ENCODE assay signal across 14 cellular contexts in genomic region chr3:113002676-113003075, GRCh38. TPM values are rescaled to one million over a fixed set of nuclear protein-coding genes. Genes with fewer than 3 reads are reported as not detected.
DNase-seq lines count a peak whose midpoint lies in the region; ATAC-seq, FAIRE-seq and TF ChIP-seq lines count a peak whose summit lies in the region.
"Had no signal": no experiment of that assay in that cellular context is flagged by ENCODE, and none has a peak within 500 bp of the region (broad histone marks: within the 10 kb centered on the region; RNA-seq: fewer than 3 reads in every experiment).

No MANE protein-coding gene starts in this region.

- H3K9me3 ChIP-seq in cardiac muscle cell (ENCODE audit: low read depth) (no peaks in the 10 kb centered on the region), keratinocyte (ENCODE audit: control insufficient read depth, low read depth, low read length) (no peaks in the 10 kb centered on the region)

- ATAC-seq in left ventricle myocardium superior (no peak), GM21529 (IDR thresholded peaks at IDR 0.05; ENCODE audit: unreplicated experiment) (no peak)

- no peaks in the 10 kb centered on the region for H3K27me3 ChIP-seq in cardiac muscle cell
- H3K27me3 ChIP-seq in keratinocyte (ENCODE audit: control insufficient read depth, extremely low read depth, insufficient read depth, low read length): no peaks in the 10 kb centered on the region

- no peaks in the 10 kb centered on the region for H3K9me1 ChIP-seq in keratinocyte (ENCODE audit: control insufficient read depth, extremely low read depth, insufficient read depth, low read length)

- H3K27me3 Mint-ChIP-seq in activated T-cell treated with anti-CD3 and anti-CD28 coated beads, Interleukin-2, amount 50 U/mL, for 24 hours: no peaks in the 10 kb centered on the region

- no peaks in the 10 kb centered on the region for H3K9me3 Mint-ChIP-seq in activated T-cell treated with anti-CD3 and anti-CD28 coated beads, Interleukin-2, amount 50 U/mL, for 24 hours

- H4K20me1 ChIP-seq in keratinocyte (ENCODE audit: control insufficient read depth, extremely low read depth, insufficient read depth, low read length): peaks cover 4% of the 10 kb centered on the region

- peaks cover 4% of the 10 kb centered on the region for H3K79me2 ChIP-seq in keratinocyte (ENCODE audit: control insufficient read depth, insufficient read depth, low read length)

- peak; percentile 51 for FAIRE-seq in keratinocyte (lab: Jason Lieb, UNC)

- H3K4me2 ChIP-seq in keratinocyte (ENCODE audit: control insufficient read depth, extremely low read depth, insufficient read depth, low read depth, low read length): no peak overlapping the region

- no peak overlapping the region for H3K9ac ChIP-seq in keratinocyte (ENCODE audit: control insufficient read depth, extremely low read depth, insufficient read depth, low read length)

- dilution Hi-C loops in keratinocyte (cut with MboI; ENCODE audit: extremely low pct_ligation_motif_present, low sequenced_read_pairs): loop anchor here (10.0 kb wide), 1 partner anchor 358 kb away; the partner anchor contains the start of gene CCDC80

- no peaks in the 10 kb centered on the region for H3K4me1 ChIP-seq in cardiac muscle cell (ENCODE audit: low read depth)
- H3K4me1 ChIP-seq in keratinocyte (ENCODE audit: control insufficient read depth, extremely low read depth, insufficient read depth, low read length): no peaks in the 10 kb centered on the region

- H3K36me3 ChIP-seq in cardiac muscle cell: peaks cover 50% of the 10 kb centered on the region
- H3K36me3 ChIP-seq in keratinocyte (ENCODE audit: control insufficient read depth in 2 of 2, extremely low read depth in 1 of 2, insufficient read depth in 2 of 2, low read length in 2 of 2): peaks cover 10 to 40% of the 10 kb centered on the region in 2 experiments

- TF ChIP-seq CTCF in cardiac muscle cell (IDR thresholded peaks at IDR 0.05; ENCODE audit: low read depth, low read length) (no peak), keratinocyte (optimal IDR thresholded peaks at IDR 0.05 in 1 of 3, IDR thresholded peaks at IDR 0.05 in 1 of 3, conservative IDR thresholded peaks at IDR 0.05 in 1 of 3; ENCODE audit: extremely low read depth in 1 of 3, insufficient read depth in 2 of 3, low read length in 3 of 3) (no peak)

- H3K27ac ChIP-seq in cardiac muscle cell: peak overlapping the region; percentile 16
- no peak overlapping the region for H3K27ac ChIP-seq in keratinocyte (ENCODE audit: control insufficient read depth, insufficient read depth, low read length)

- H2AFZ ChIP-seq in keratinocyte (ENCODE audit: control insufficient read depth, low read length): no peak overlapping the region

- peaks cover 98% of the 10 kb centered on the region for H3K36me3 Mint-ChIP-seq in activated T-cell treated with anti-CD3 and anti-CD28 coated beads, Interleukin-2, amount 50 U/mL, for 24 hours (ENCODE audit: low read depth)

- H3K4me1 Mint-ChIP-seq in activated T-cell treated with anti-CD3 and anti-CD28 coated beads, Interleukin-2, amount 50 U/mL, for 24 hours (ENCODE audit: low read depth): peaks cover 83% of the 10 kb centered on the region

- intact Hi-C loops in left ventricle myocardium superior (cut with micrococcal nuclease): no loop called here

- no peak overlapping the region for H3K4me3 ChIP-seq in cardiac muscle cell
- H3K4me3 ChIP-seq in keratinocyte (ENCODE audit: control insufficient read depth in 2 of 3, extremely low read depth in 1 of 3, insufficient read depth in 2 of 3, low read depth in 1 of 3, low read length in 3 of 3): no peak overlapping the region

- no peak for DNase-seq in cardiac muscle cell (ENCODE audit: low read depth in 1 of 2, low spot score in 1 of 2)
- no peak for DNase-seq in left ventricle myocardium superior
- DNase-seq in activated T-cell treated with anti-CD3 and anti-CD28 coated beads, Interleukin-2, amount 50 U/mL, for 24 hours: peak; percentile 42
- DNase-seq in keratinocyte (ENCODE audit: low read depth, low spot score): no peak
- no peak for DNase-seq in NCI-H2227 (lab: John Stamatoyannopoulos, UW; ENCODE audit: unreplicated experiment)
- DNase-seq in T-helper 9 cell: no peak
- DNase-seq in NCI-H446 treated with DMSO at 0.1 percent for 48 hours (lab: John Stamatoyannopoulos, UW): no peak
- DNase-seq: anterior cingulate cortex, NCI-H1048, NCI-H774, substantia nigra had no signal

- H3K27ac Mint-ChIP-seq in activated T-cell treated with anti-CD3 and anti-CD28 coated beads, Interleukin-2, amount 50 U/mL, for 24 hours: peak overlapping the region; percentile 85

- no peak overlapping the region for H3K4me3 Mint-ChIP-seq in activated T-cell treated with anti-CD3 and anti-CD28 coated beads, Interleukin-2, amount 50 U/mL, for 24 hours

RNA-seq across cellular contexts. Expression of gene GTPBP8, which starts 11.9 kb away (rescaled TPM):
- 34.0 and 61.6 TPM in 2 replicates for total RNA-seq in cardiac muscle cell
- polyA plus RNA-seq in cardiac muscle cell: 20.5 and 21.2 TPM in 2 replicates
- total RNA-seq in left ventricle myocardium superior: 34.6 TPM
- polyA plus RNA-seq in keratinocyte: 13.8 to 18.6 TPM (median 16.9 TPM) in 3 replicates
- polyA plus RNA-seq in keratinocyte (2011; ENCODE audit: low read depth): 2.7 TPM
- polyA plus RNA-seq in keratinocyte (2011; cell fraction: cytosol; rRNA removed): 14.3 and 15.9 TPM in 2 replicates
- 11.3 and 13.1 TPM in 2 replicates for polyA plus RNA-seq in keratinocyte (2011; cell fraction: nucleus; rRNA removed)
- polyA plus RNA-seq in keratinocyte (2012; ENCODE audit: low replicate concordance): 9.9 and 14.7 TPM in 2 replicates
- polyA minus RNA-seq in keratinocyte: 9.7 to 25.7 TPM (median 12.7 TPM) in 3 replicates
- polyA minus RNA-seq in keratinocyte (2011; cell fraction: cytosol; rRNA and poly(A)+ RNA removed): 23.6 TPM
- polyA minus RNA-seq in keratinocyte (2011; cell fraction: nucleus; rRNA and poly(A)+ RNA removed): 6.0 and 6.6 TPM in 2 replicates

RNA-seq across cellular contexts. Expression of gene CD200R1, which starts 27.8 kb away (rescaled TPM):
- total RNA-seq in cardiac muscle cell (0.18 and 0.36 TPM in 2 replicates), left ventricle myocardium superior (0.87 TPM)
- polyA plus RNA-seq in cardiac muscle cell (not detected in 2 replicates), keratinocyte (0.97 to 1.9 TPM (median 1.6 TPM) in 3 replicates)
- polyA plus RNA-seq in keratinocyte (2011; ENCODE audit: low read depth): not detected
- 0.61 and 1.1 TPM in 2 replicates for polyA plus RNA-seq in keratinocyte (2011; cell fraction: cytosol; rRNA removed)
- 1.5 and 1.6 TPM in 2 replicates for polyA plus RNA-seq in keratinocyte (2011; cell fraction: nucleus; rRNA removed)
- polyA plus RNA-seq in keratinocyte (2012; ENCODE audit: low replicate concordance): 0.24 and 0.78 TPM in 2 replicates
- polyA minus RNA-seq in keratinocyte: 1.5 to 2.0 TPM in 2 of 3 replicates, not detected in the other
- polyA minus RNA-seq in keratinocyte (2011; cell fraction: cytosol; rRNA and poly(A)+ RNA removed): not detected
- 1.2 and 2.9 TPM in 2 replicates for polyA minus RNA-seq in keratinocyte (2011; cell fraction: nucleus; rRNA and poly(A)+ RNA removed)
- total RNA-seq: epithelial cell of proximal tubule had no signal
- polyA plus RNA-seq: AG04450 had no signal
